ENCODE assay signal across 11 cellular contexts in the genomic region with DNA sequence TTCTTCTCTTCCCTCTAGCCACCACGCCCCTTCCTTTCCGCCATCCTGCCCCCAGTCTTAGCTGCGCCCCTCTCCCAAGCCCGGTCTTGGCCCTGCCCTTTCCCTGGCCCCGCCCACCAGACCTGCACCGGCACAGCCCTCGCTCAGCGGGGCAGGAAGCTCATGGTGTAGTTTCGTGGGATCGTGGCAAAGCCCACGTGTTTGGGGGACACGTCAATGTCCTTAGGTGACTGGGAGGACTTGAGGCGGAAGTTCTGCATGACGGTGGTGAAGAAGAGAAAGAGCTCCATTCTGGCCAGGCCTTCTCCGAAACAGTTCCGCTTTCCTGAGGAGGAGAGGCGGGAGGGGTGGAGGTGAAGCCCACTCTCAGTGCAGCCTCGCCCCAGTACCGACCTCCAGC. TPM values are rescaled to one million over a fixed set of nuclear protein-coding genes. Genes with fewer than 3 reads are reported as not detected.
DNase-seq lines count a peak whose midpoint lies in the region; ATAC-seq and TF ChIP-seq lines count a peak whose summit lies in the region.
"Not testable (repeated sequence)": the region's sequence is repeated elsewhere in the genome, so short reads cannot be mapped to it uniquely, and the experiment has no call there.
"Had no signal": no experiment of that assay in that cellular context is flagged by ENCODE, and none has a peak within 500 bp of the region (broad histone marks: within the 10 kb centered on the region; RNA-seq: fewer than 3 reads in every experiment).

No MANE protein-coding gene starts in this region.

- not testable (repeated sequence) for BruUV-seq in OCI-LY7 (replicated peaks; lab: Mats Ljungman, UMichigan)

- not testable (repeated sequence) for H3K79me2 ChIP-seq in OCI-LY7 (ENCODE audit: insufficient read depth, low read depth, low read length)

- H3K27ac ChIP-seq in OCI-LY7 (ENCODE audit: low read depth, low read length, poor library complexity, severe bottlenecking); endodermal cell (ENCODE audit: low read depth, low read length): not testable (repeated sequence)

- not testable (repeated sequence) for H3K36me3 ChIP-seq in OCI-LY7 (ENCODE audit: insufficient read depth, low read length); endodermal cell (ENCODE audit: control insufficient read depth, insufficient read depth, low read length)

- WGBS in endodermal cell (ENCODE audit: insufficient coverage in 1 of 2, insufficient read length in 1 of 2), 2 experiments: 25 to 27% methylated on average over 4 to 13 of the region's 19 CpGs

- H3K4me1 Mint-ChIP-seq in activated CD4-positive, alpha-beta T cell treated with anti-CD3 and anti-CD28 coated beads, Interleukin-2, amount 10 ng/mL, durations not matched to agents 7 days and 5 days: peaks cover 28% of the 10 kb centered on the region
- not testable (repeated sequence) for H3K4me1 Mint-ChIP-seq in endodermal cell, mesothelial cell of epicardium
- H3K4me1 Mint-ChIP-seq in stimulated activated naive CD8-positive, alpha-beta T cell treated with anti-CD3 and anti-CD28 coated beads, Interleukin-15, amount 100 ng/mL, for 72 hours: peaks cover 37% of the 10 kb centered on the region

- not testable (repeated sequence) for H3K9me3 Mint-ChIP-seq in activated CD4-positive, alpha-beta T cell treated with anti-CD3 and anti-CD28 coated beads, Interleukin-2, amount 10 ng/mL, durations not matched to agents 7 days and 5 days; endodermal cell; mesothelial cell of epicardium; stimulated activated naive CD8-positive, alpha-beta T cell treated with anti-CD3 and anti-CD28 coated beads, Interleukin-15, amount 100 ng/mL, for 72 hours

- peak; percentile 70 for DNase-seq in GF-D8 (lab: John Stamatoyannopoulos, UW)
- not testable (repeated sequence) for DNase-seq in OCI-LY7 (ENCODE audit: low spot score); mesothelial cell of epicardium (ENCODE audit: low spot score in 2 of 2, unreplicated experiment in 2 of 2)
- DNase-seq in activated CD4-positive, alpha-beta T cell treated with anti-CD3 and anti-CD28 coated beads, Interleukin-2, amount 10 ng/mL, durations not matched to agents 7 days and 5 days: peak; percentile 74
- peak; percentile 65 for DNase-seq in activated T-helper 9 cell treated with anti-CD3 and anti-CD28 coated beads, Interleukin-2, amount 50 U/mL, for 16 hours (ENCODE audit: low read depth)
- peak; percentile 84 for DNase-seq in endodermal cell
- peak; percentile 71 for DNase-seq in stimulated activated CD4-positive, alpha-beta T cell treated with anti-CD3 and anti-CD28 coated beads, Interleukin-2, amount 100 ng/mL, for 4 hours (ENCODE audit: low read depth)
- DNase-seq in stimulated activated naive CD8-positive, alpha-beta T cell treated with anti-CD3 and anti-CD28 coated beads, Interleukin-15, amount 100 ng/mL, for 72 hours: peak; percentile 54 to 87

- peak overlapping the region; percentile 48 for H3K4me3 Mint-ChIP-seq in activated CD4-positive, alpha-beta T cell treated with anti-CD3 and anti-CD28 coated beads, Interleukin-2, amount 10 ng/mL, durations not matched to agents 7 days and 5 days
- H3K4me3 Mint-ChIP-seq in endodermal cell (peak overlapping the region; percentile 52), mesothelial cell of epicardium (peak overlapping the region; percentile 64)
- peak overlapping the region; percentile 67 to 69 for H3K4me3 Mint-ChIP-seq in stimulated activated naive CD8-positive, alpha-beta T cell treated with anti-CD3 and anti-CD28 coated beads, Interleukin-15, amount 100 ng/mL, for 72 hours

- peaks cover 11% of the 10 kb centered on the region for H3K36me3 Mint-ChIP-seq in activated CD4-positive, alpha-beta T cell treated with anti-CD3 and anti-CD28 coated beads, Interleukin-2, amount 10 ng/mL, durations not matched to agents 7 days and 5 days (ENCODE audit: low read depth)
- not testable (repeated sequence) for H3K36me3 Mint-ChIP-seq in endodermal cell (ENCODE audit: low read depth); mesothelial cell of epicardium

- not testable (repeated sequence) for H3K9me2 ChIP-seq in OCI-LY7 (ENCODE audit: insufficient read depth, low read length)

- POLR2A ChIA-PET in OCI-LY7 (lab: Charles Lee); activated CD4-positive, alpha-beta T cell treated with anti-CD3 and anti-CD28 coated beads, Interleukin-2, amount 10 ng/mL, durations not matched to agents 7 days and 5 days (lab: Charles Lee): not testable (repeated sequence)

- not testable (repeated sequence) for H3K9me3 ChIP-seq in OCI-LY7 (ENCODE audit: low read length); endodermal cell (ENCODE audit: control insufficient read depth, low read length)

- intact Hi-C loops in OCI-LY7 (cut with micrococcal nuclease; ENCODE audit: unreplicated experiment): not testable (repeated sequence)

- H2AFZ ChIP-seq in OCI-LY7 (ENCODE audit: low read length): not testable (repeated sequence)

- TF ChIP-seq CTCF in OCI-LY7 (conservative IDR thresholded peaks at IDR 0.05; ENCODE audit: low read length); endodermal cell (conservative IDR thresholded peaks at IDR 0.05); mesothelial cell of epicardium (IDR thresholded peaks at IDR 0.05; ENCODE audit: unreplicated experiment): not testable (repeated sequence)

- CTCF ChIA-PET in OCI-LY7 (lab: Charles Lee; ENCODE audit: unreplicated experiment): not testable (repeated sequence)
- CTCF ChIA-PET in activated CD4-positive, alpha-beta T cell treated with anti-CD3 and anti-CD28 coated beads, Interleukin-2, amount 10 ng/mL, durations not matched to agents 7 days and 5 days (lab: Charles Lee): interaction anchor here (0.6 kb wide), 1 partner anchor 301 kb away, joined by 5 read pairs; no protein-coding TSS in a partner anchor

- peaks cover 30% of the 10 kb centered on the region for H3K27me3 ChIP-seq in endodermal cell (ENCODE audit: control insufficient read depth, insufficient read depth, low read length, poor library complexity, severe bottlenecking)

- ATAC-seq in stimulated activated naive CD8-positive, alpha-beta T cell treated with anti-CD3 and anti-CD28 coated beads, Interleukin-15, amount 100 ng/mL, for 72 hours: peak; percentile 100

- H3K4me3 ChIP-seq in OCI-LY7 (ENCODE audit: low read depth, low read length, poor library complexity, severe bottlenecking); endodermal cell (ENCODE audit: low read length): not testable (repeated sequence)

- H4K20me1 ChIP-seq in OCI-LY7 (ENCODE audit: insufficient read depth, low read length): not testable (repeated sequence)

- peak overlapping the region; percentile 81 for H3K27ac Mint-ChIP-seq in activated CD4-positive, alpha-beta T cell treated with anti-CD3 and anti-CD28 coated beads, Interleukin-2, amount 10 ng/mL, durations not matched to agents 7 days and 5 days
- not testable (repeated sequence) for H3K27ac Mint-ChIP-seq in endodermal cell, mesothelial cell of epicardium
- H3K27ac Mint-ChIP-seq in stimulated activated naive CD8-positive, alpha-beta T cell treated with anti-CD3 and anti-CD28 coated beads, Interleukin-15, amount 100 ng/mL, for 72 hours: peak overlapping the region; percentile 34 to 69

- H3K27me3 Mint-ChIP-seq in activated CD4-positive, alpha-beta T cell treated with anti-CD3 and anti-CD28 coated beads, Interleukin-2, amount 10 ng/mL, durations not matched to agents 7 days and 5 days: peaks cover 45% of the 10 kb centered on the region
- H3K27me3 Mint-ChIP-seq in endodermal cell (ENCODE audit: insufficient read depth): peaks cover 81% of the 10 kb centered on the region
- H3K27me3 Mint-ChIP-seq in mesothelial cell of epicardium (ENCODE audit: low read depth): peaks cover 71% of the 10 kb centered on the region
- H3K27me3 Mint-ChIP-seq in stimulated activated naive CD8-positive, alpha-beta T cell treated with anti-CD3 and anti-CD28 coated beads, Interleukin-15, amount 100 ng/mL, for 72 hours: peaks cover 19% of the 10 kb centered on the region

- not testable (repeated sequence) for H3K9ac ChIP-seq in endodermal cell (ENCODE audit: extremely low read depth, low read length, poor library complexity, severe bottlenecking)

- peak overlapping the region; percentile 1; the same call in 1 of the 2 replicates for H3K4me2 ChIP-seq in OCI-LY7 (ENCODE audit: low read length)

- H3K4me1 ChIP-seq in OCI-LY7 (ENCODE audit: insufficient read depth, low read length, poor library complexity, severe bottlenecking); endodermal cell (ENCODE audit: control insufficient read depth, insufficient read depth, low read length): not testable (repeated sequence)

RNA-seq across cellular contexts. Expression of a gene that starts 6.6 kb away (rescaled TPM):
- not detected in 2 replicates for total RNA-seq in OCI-LY7 (2014; rRNA removed; shearing (Covaris generic))
- total RNA-seq in OCI-LY7 (2022) (not detected in 2 replicates), endodermal cell (not detected), mesothelial cell of epicardium (0.27 to 0.40 TPM (median 0.34 TPM) in 3 replicates)
- not detected for total RNA-seq in activated CD4-positive, alpha-beta T cell treated with anti-CD3 and anti-CD28 coated beads, Interleukin-2, amount 10 ng/mL, durations not matched to agents 7 days and 5 days
- not detected for polyA plus RNA-seq in endodermal cell (2013, experiment 1 of 2)
- polyA plus RNA-seq in endodermal cell (2013, experiment 2 of 2): not detected
- total RNA-seq: frontal cortex, MCF 10A had no signal

RNA-seq across cellular contexts. Expression of a gene that starts 38.4 kb away (rescaled TPM):
- total RNA-seq in OCI-LY7 (2014; rRNA removed; shearing (Covaris generic)): not detected in 2 replicates
- total RNA-seq in OCI-LY7 (2022) (not detected in 2 replicates), endodermal cell (not detected), mesothelial cell of epicardium (not detected in 3 replicates)
- not detected for total RNA-seq in activated CD4-positive, alpha-beta T cell treated with anti-CD3 and anti-CD28 coated beads, Interleukin-2, amount 10 ng/mL, durations not matched to agents 7 days and 5 days
- polyA plus RNA-seq in endodermal cell (2013, experiment 1 of 2): not detected
- not detected for polyA plus RNA-seq in endodermal cell (2013, experiment 2 of 2)
- total RNA-seq: frontal cortex, MCF 10A, mesenteric fat pad had no signal

RNA-seq across cellular contexts. Expression of a gene that starts 44.7 kb away (rescaled TPM):
- 76.1 and 81.6 TPM in 2 replicates for total RNA-seq in OCI-LY7 (2014; rRNA removed; shearing (Covaris generic))
- total RNA-seq in OCI-LY7 (2022) (87.9 and 90.8 TPM in 2 replicates), endodermal cell (10 to 100 TPM; 87.4 to 99.8 TPM), mesothelial cell of epicardium (107 to 109 TPM (median 108 TPM) in 3 replicates)
- 100 to 1,000 TPM; 124 to 126 TPM for total RNA-seq in activated CD4-positive, alpha-beta T cell treated with anti-CD3 and anti-CD28 coated beads, Interleukin-2, amount 10 ng/mL, durations not matched to agents 7 days and 5 days
- polyA plus RNA-seq in endodermal cell (2013, experiment 1 of 2): 58.5 TPM
- 55.2 TPM for polyA plus RNA-seq in endodermal cell (2013, experiment 2 of 2)
